21 cellular contexts compared by ENCODE assay signal in genomic region chr2:105725388-105725787, GRCh38.
DNase-seq lines count a peak whose midpoint lies in the region; ATAC-seq lines count a peak whose summit lies in the region.
"Had no signal": no experiment of that assay in that cellular context is flagged by ENCODE, and none has a peak within 500 bp of the region (broad histone marks: within the 10 kb centered on the region; RNA-seq: fewer than 3 reads in every experiment).

No MANE protein-coding gene starts in this region.

- no peaks in the 10 kb centered on the region for H3K27me3 Mint-ChIP-seq in effector memory CD8-positive, alpha-beta T cell
- H3K27me3 Mint-ChIP-seq: central memory CD8-positive, alpha-beta T cell had no signal

- H3K4me1 Mint-ChIP-seq in effector memory CD8-positive, alpha-beta T cell (ENCODE audit: low read depth in 2 of 2), result peaks cover 0 to 5% of the 10 kb centered on the region in 2 donors
- H3K4me1 Mint-ChIP-seq: central memory CD8-positive, alpha-beta T cell had no signal

- no peak overlapping the region for H3K4me3 Mint-ChIP-seq in effector memory CD8-positive, alpha-beta T cell
- H3K4me3 Mint-ChIP-seq: activated CD8-positive, alpha-beta T cell treated with anti-CD3 and anti-CD28 coated beads for 36 hours; CD4-positive, CD25-positive, alpha-beta regulatory T cell; central memory CD8-positive, alpha-beta T cell had no signal

- peak; percentile 38 for ATAC-seq in GM21526 (IDR thresholded peaks at IDR 0.05; ENCODE audit: low FRiP score, unreplicated experiment)
- peak; percentile 21 for ATAC-seq in HG03432 (IDR thresholded peaks at IDR 0.05; ENCODE audit: unreplicated experiment)
- ATAC-seq in effector memory CD8-positive, alpha-beta T cell (replicated peaks), result no peak
- ATAC-seq: activated CD8-positive, alpha-beta T cell treated with anti-CD3 and anti-CD28 coated beads for 36 hours; right cardiac atrium had no signal

- in situ Hi-C loops in ACHN (cut with HindIII; ENCODE audit: low pct_ligation_motif_present, low pct_unique_long_range_greater_than_20kb, low sequenced_read_pairs), result no loop called here

- no peak overlapping the region for H3K27ac Mint-ChIP-seq in effector memory CD8-positive, alpha-beta T cell
- H3K27ac Mint-ChIP-seq: activated CD8-positive, alpha-beta T cell treated with anti-CD3 and anti-CD28 coated beads for 36 hours had no signal

- peak; percentile 9 for DNase-seq in EH (ENCODE audit: low read depth)
- peak; percentile 30 for DNase-seq in dedifferentiated amniotic fluid mesenchymal stem cell (ENCODE audit: extremely low spot score)
- no peak for DNase-seq in NOMO-1 treated with DMSO at 0.1 percent for 48 hours (lab: John Stamatoyannopoulos, UW; ENCODE audit: unreplicated experiment)
- DNase-seq in effector memory CD8-positive, alpha-beta T cell, result no peak
- no peak for DNase-seq in Kasumi-1 (lab: John Stamatoyannopoulos, UW)
- no peak for DNase-seq in ACHN
- DNase-seq: activated CD4-positive, CD25-positive, alpha-beta regulatory T cell; activated CD8-positive, alpha-beta T cell treated with anti-CD3 and anti-CD28 coated beads for 36 hours; activated gamma-delta T cell treated with Interleukin-2 at 50 U/mL for 16 hours; amniotic stem cell; CD4-positive, CD25-positive, alpha-beta regulatory T cell; DMS153; mammary epithelial cell; NCI-H1105; NCI-H2081 treated with DMSO at 0.1 percent for 48 hours; right cardiac atrium; stimulated activated CD4-positive, alpha-beta T cell treated with anti-CD3 and anti-CD28 coated beads, Interleukin-15, amount 100 ng/mL, for 24 hours; T1000 had no signal

- peaks cover 2 to 8% of the 10 kb centered on the region in 2 donors for H3K9me3 Mint-ChIP-seq in effector memory CD8-positive, alpha-beta T cell

- no peaks in the 10 kb centered on the region for H3K36me3 Mint-ChIP-seq in effector memory CD8-positive, alpha-beta T cell (ENCODE audit: insufficient read depth)

Comparison
In these comparisons a context has a peak if more than half of its experiments do, and no peak if none do; other contexts are left out.
1. DNase-seq: peak in EH (single experiment) and dedifferentiated amniotic fluid mesenchymal stem cell (single experiment); none in NOMO-1 treated with DMSO at 0.1 percent for 48 hours (single experiment), effector memory CD8-positive, alpha-beta T cell (0 of 3), Kasumi-1 (0 of 2) and ACHN (single experiment).